Comparison of ENCODE assay signal across 10 cellular contexts in genomic region chr2:15031745-15032240, GRCh38.
A peak's percentile ranks its signal among the peaks of the same experiment; 100 is the strongest.
DNase-seq lines count a peak whose midpoint lies in the region; ATAC-seq and TF ChIP-seq lines count a peak whose summit lies in the region.
"Had no signal": no experiment of that assay in that cellular context is flagged by ENCODE, and none has a peak within 500 bp of the region (broad histone marks: within the 10 kb centered on the region; RNA-seq: fewer than 3 reads in every experiment).

No MANE protein-coding gene starts in this region.

- no peaks in the 10 kb centered on the region for H3K36me3 Mint-ChIP-seq in immature natural killer cell

- H3K4me2 ChIP-seq in DOHH2 (ENCODE audit: low read length) = peak overlapping the region; percentile 65

- H3F3A ChIP-seq in DOHH2 (ENCODE audit: control insufficient read depth, insufficient read depth) = no peaks in the 10 kb centered on the region

- no peaks in the 10 kb centered on the region for H3K79me2 ChIP-seq in DOHH2 (ENCODE audit: control insufficient read depth, low read length)

- no peaks in the 10 kb centered on the region for H3K9me2 ChIP-seq in DOHH2 (replicated peaks; ENCODE audit: control insufficient read depth, low read length)

- H3K36me3 ChIP-seq in DOHH2 (ENCODE audit: control insufficient read depth, low read length) = no peaks in the 10 kb centered on the region

- H3K27me3 Mint-ChIP-seq in immature natural killer cell (ENCODE audit: low read depth in 3 of 3) = peaks cover 3 to 10% (median 4%) of the 10 kb centered on the region in 3 donors

- no peaks in the 10 kb centered on the region for H3K9me3 ChIP-seq in DOHH2 (ENCODE audit: control insufficient read depth, insufficient read depth, low read length)

- no peaks in the 10 kb centered on the region for H3K4me1 Mint-ChIP-seq in immature natural killer cell

- peaks cover 24% of the 10 kb centered on the region for H3K4me1 ChIP-seq in DOHH2 (ENCODE audit: control insufficient read depth, low read length)

- peak; percentile 54 for TF ChIP-seq CTCF in DOHH2 (IDR thresholded peaks at IDR 0.05; ENCODE audit: low read depth, low read length, poor library complexity, severe bottlenecking)

- no peaks in the 10 kb centered on the region for H4K20me1 ChIP-seq in DOHH2 (ENCODE audit: control insufficient read depth, insufficient read depth, low read depth, low read length)

- peaks cover 0 to 10% (median 0%) of the 10 kb centered on the region in 6 donors for H3K9me3 Mint-ChIP-seq in immature natural killer cell

- H3K4me3 Mint-ChIP-seq in immature natural killer cell = no peak overlapping the region

- DNase-seq in HT-29 (ENCODE audit: low spot score) (peak; percentile 9), hypothalamus (lab: John Stamatoyannopoulos, UW) (no peak), NOMO-1 treated with DMSO at 0.1 percent for 48 hours (lab: John Stamatoyannopoulos, UW; ENCODE audit: unreplicated experiment) (no peak), globus pallidus (ENCODE audit: low spot score) (no peak), immature natural killer cell (no peak)
- DNase-seq: activated naive CD4-positive, alpha-beta T cell treated with anti-CD3 and anti-CD28 coated beads, Interleukin-2, amount 50 U/mL, for 16 hours; NCI-H1930 had no signal

- peak overlapping the region; percentile 55 for H3K4me3 ChIP-seq in DOHH2 (ENCODE audit: low read length)

- H3K27me3 ChIP-seq in DOHH2 (ENCODE audit: control insufficient read depth, low read length) = no peaks in the 10 kb centered on the region

- H3K27ac Mint-ChIP-seq in immature natural killer cell = no peak overlapping the region

- ATAC-seq in GM19043 (IDR thresholded peaks at IDR 0.05; ENCODE audit: low read depth, unreplicated experiment) (peak; percentile 65), HG02759 (IDR thresholded peaks at IDR 0.05; ENCODE audit: unreplicated experiment) (peak; percentile 93)

- H3K27ac ChIP-seq in DOHH2 (ENCODE audit: low read depth, low read length) = no peak overlapping the region; the same call in 1 of the 2 replicates
